Comparison of ENCODE assay signal across 27 cellular contexts in genomic region chr2:44674473-44675299, GRCh38.
DNase-seq lines count a peak whose midpoint lies in the region; ATAC-seq, FAIRE-seq and TF ChIP-seq lines count a peak whose summit lies in the region.
"Had no signal": no experiment of that assay in that cellular context is flagged by ENCODE, and none has a peak within 500 bp of the region (broad histone marks: within the 10 kb centered on the region; RNA-seq: fewer than 3 reads in every experiment).

No MANE protein-coding gene starts in this region.

- H3K27me3 ChIP-seq in DND-41 (ENCODE audit: insufficient read depth, low read length, poor library complexity) = peaks cover 17% of the 10 kb centered on the region
- no peaks in the 10 kb centered on the region for H3K27me3 ChIP-seq in MM.1S (replicated peaks; ENCODE audit: insufficient read depth, low read length)
- H3K27me3 ChIP-seq: adrenal gland, brain microvascular endothelial cell, left lung, testis, uterus had no signal

- H3K4me2 ChIP-seq in DND-41 (ENCODE audit: insufficient read depth, low read length) (peak overlapping the region; percentile 39), MM.1S (ENCODE audit: low read depth, low read length) (peak overlapping the region; percentile 16; the same call in 1 of the 2 replicates)

- no peaks in the 10 kb centered on the region for H3K9me3 ChIP-seq in DND-41 (ENCODE audit: insufficient read depth, low read length, severe bottlenecking)
- no peaks in the 10 kb centered on the region for H3K9me3 ChIP-seq in MM.1S (replicated peaks; ENCODE audit: insufficient read depth, low read length)
- H3K9me3 ChIP-seq in kidney (ENCODE audit: control insufficient read depth in 1 of 2, low read length in 2 of 2) = no peaks in the 10 kb centered on the region
- H3K9me3 ChIP-seq: adrenal gland, left lung, testis, uterus had no signal

- H3K9ac ChIP-seq in DND-41 (ENCODE audit: low read depth, low read length) (no peak overlapping the region), MM.1S (ENCODE audit: low read length) (no peak overlapping the region), kidney (ENCODE audit: low read length in 2 of 2) (no peak overlapping the region)

- intact Hi-C loops in kidney (cut with DNase I) = no loop called here

- H3K27ac ChIP-seq in DND-41 (ENCODE audit: low read length) = peak overlapping the region; percentile 40; the same call in 1 of the 2 replicates
- peak overlapping the region; percentile 6; the same call in 1 of the 2 replicates for H3K27ac ChIP-seq in MM.1S (ENCODE audit: low read length)
- H3K27ac ChIP-seq in kidney (ENCODE audit: low read depth in 2 of 2, low read length in 2 of 2) = no peak overlapping the region
- H3K27ac ChIP-seq: adrenal gland, brain microvascular endothelial cell, left lung, testis, uterus, WERI-Rb-1 had no signal

- FAIRE-seq in kidney (lab: Jason Lieb, UNC) = no peak
- FAIRE-seq: A204.1, G401.6 had no signal

- TF ChIP-seq CTCF in DND-41 (IDR thresholded peaks at IDR 0.05; ENCODE audit: borderline replicate concordance, extremely low read depth, low read length, poor library complexity, severe bottlenecking) (no peak), MM.1S (IDR thresholded peaks at IDR 0.05; ENCODE audit: low read length) (no peak), kidney (IDR thresholded peaks at IDR 0.05; ENCODE audit: borderline replicate concordance, extremely low read depth, insufficient read depth) (no peak)

- ATAC-seq in DND-41 (ENCODE audit: insufficient read depth, low read depth) = peak; percentile 97
- ATAC-seq: left lung, Right ventricle myocardium inferior had no signal

- H2AFZ ChIP-seq in DND-41 (ENCODE audit: low read depth, low read length) = no peak overlapping the region
- no peak overlapping the region for H2AFZ ChIP-seq in MM.1S (ENCODE audit: low read length)

- DNase-seq in NCI-H748 (lab: John Stamatoyannopoulos, UW; ENCODE audit: unreplicated experiment) = peak; percentile 31
- DNase-seq in NCI-H748 treated with DMSO at 0.1 percent for 48 hours (lab: John Stamatoyannopoulos, UW) = no peak
- DNase-seq in DND-41 = peak; percentile 89
- peak; percentile 75 for DNase-seq in MM.1S
- DNase-seq in astrocyte of the hippocampus (ENCODE audit: low read depth, low spot score) = peak; percentile 8
- no peak for DNase-seq in NCI-H2196 (lab: John Stamatoyannopoulos, UW; ENCODE audit: unreplicated experiment)
- no peak for DNase-seq in HUDEP-2 (lab: John Stamatoyannopoulos, UW; ENCODE audit: unreplicated experiment in 76 of 76)
- DNase-seq in kidney = no peak
- DNase-seq: activated CD4-positive, alpha-beta memory T cell treated with anti-CD3 and anti-CD28 coated beads for 36 hours; activated gamma-delta T cell; adrenal gland; AML-193; brain microvascular endothelial cell; CD4-positive, alpha-beta memory T cell; Kasumi-1; left lung; NCI-H510A treated with DMSO at 0.1 percent for 48 hours; OCI-M1; stimulated activated CD4-positive, alpha-beta T cell treated with anti-CD3 and anti-CD28 coated beads, Interleukin-4, amount 100 ng/mL, for 1 hour; stimulated activated naive B cell treated with anti-CD40 and anti-IgM and Interleukin-4, amounts not matched to agents 10 μg/mL and 1 μg/mL and 100 μg/mL, for 72 hours; T-helper 9 cell; testis; uterus; WERI-Rb-1 had no signal

- peaks cover 32% of the 10 kb centered on the region for H4K20me1 ChIP-seq in DND-41 (ENCODE audit: insufficient read depth, low read length)
- no peaks in the 10 kb centered on the region for H4K20me1 ChIP-seq in MM.1S (ENCODE audit: insufficient read depth, low read length)

- H3K4me3 ChIP-seq in DND-41 (ENCODE audit: low read depth in 1 of 2, low read length in 2 of 2) (no peak overlapping the region), MM.1S (ENCODE audit: low read length) (no peak overlapping the region), kidney (ENCODE audit: low read length in 2 of 2) (no peak overlapping the region)
- H3K4me3 ChIP-seq: adrenal gland, left lung, testis, uterus had no signal

- H3K79me2 ChIP-seq in DND-41 (ENCODE audit: insufficient read depth, low read length) (no peaks in the 10 kb centered on the region), MM.1S (ENCODE audit: low read length) (no peaks in the 10 kb centered on the region)

- no peaks in the 10 kb centered on the region for H3K9me2 ChIP-seq in MM.1S (replicated peaks; ENCODE audit: insufficient read depth, low read length)

- 0 out of 2 replicates have a peak, but pooled peaks cover 7% of the 10 kb centered on the region for H3F3A ChIP-seq in MM.1S (ENCODE audit: insufficient read depth, low read length)

- H3K36me3 ChIP-seq in DND-41 (ENCODE audit: insufficient read depth, low read length) (no peaks in the 10 kb centered on the region), MM.1S (replicated peaks; ENCODE audit: insufficient read depth, low read length) (no peaks in the 10 kb centered on the region), kidney (ENCODE audit: control insufficient read depth in 1 of 2, insufficient read depth in 2 of 2, low read length in 2 of 2) (no peaks in the 10 kb centered on the region)
- H3K36me3 ChIP-seq: adrenal gland, brain microvascular endothelial cell, left lung, uterus, WERI-Rb-1 had no signal

- H3K4me1 ChIP-seq in DND-41 (ENCODE audit: insufficient read depth, low read length) (peaks cover 41% of the 10 kb centered on the region), MM.1S (ENCODE audit: low read length) (peaks cover 20% of the 10 kb centered on the region), kidney (ENCODE audit: control insufficient read depth in 1 of 2, insufficient read depth in 1 of 2, low read depth in 1 of 2, low read length in 2 of 2) (no peaks in the 10 kb centered on the region)
- H3K4me1 ChIP-seq: adrenal gland, left lung, testis, uterus had no signal

Comparison
In these comparisons a context has a peak if more than half of its experiments do, and no peak if none do; other contexts are left out.
1. DNase-seq: peak in NCI-H748 (single experiment), DND-41 (single experiment), MM.1S (single experiment) and astrocyte of the hippocampus (single experiment); none in NCI-H748 treated with DMSO at 0.1 percent for 48 hours (single experiment), NCI-H2196 (single experiment), HUDEP-2 (0 of 76) and kidney (single experiment).
2. H3K27ac ChIP-seq: peak in DND-41 (single experiment) and MM.1S (single experiment); none in kidney (0 of 2).